In the genomic region with DNA sequence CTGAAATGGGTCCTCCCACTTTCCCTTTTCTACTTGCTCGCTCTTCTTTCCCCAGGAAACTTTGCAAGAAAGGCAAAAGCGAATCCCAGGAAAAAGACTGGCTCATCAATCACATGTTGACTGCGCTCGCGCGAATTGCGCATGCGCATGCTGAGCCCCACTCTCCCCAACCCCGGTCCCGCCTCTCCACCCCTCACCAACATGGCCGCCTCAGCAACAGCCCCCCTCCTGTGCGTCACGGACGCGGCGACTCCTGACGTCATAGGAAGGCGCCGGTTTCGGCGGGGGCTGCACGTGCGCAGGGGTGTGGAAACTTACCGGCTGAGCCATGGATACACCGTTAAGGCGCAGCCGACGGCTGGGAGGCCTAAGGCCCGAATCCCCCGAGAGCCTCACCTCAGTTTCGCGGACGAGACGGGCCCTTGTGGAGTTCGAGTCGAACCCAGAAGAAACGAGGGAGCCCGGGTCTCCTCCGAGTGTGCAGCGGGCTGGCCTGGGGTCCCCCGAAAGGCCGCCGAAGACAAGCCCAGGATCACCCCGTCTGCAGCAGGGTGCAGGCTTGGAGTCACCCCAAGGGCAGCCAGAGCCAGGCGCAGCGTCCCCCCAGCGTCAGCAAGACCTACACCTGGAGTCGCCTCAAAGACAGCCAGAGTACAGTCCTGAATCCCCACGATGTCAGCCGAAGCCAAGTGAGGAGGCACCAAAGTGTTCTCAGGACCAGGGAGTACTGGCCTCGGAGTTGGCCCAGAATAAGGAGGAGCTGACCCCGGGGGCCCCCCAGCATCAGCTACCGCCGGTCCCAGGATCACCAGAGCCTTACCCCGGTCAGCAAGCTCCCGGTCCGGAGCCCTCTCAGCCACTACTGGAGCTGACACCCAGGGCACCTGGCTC, we compare ENCODE assay signal across 8 cellular contexts. TPM values are rescaled to one million over a fixed set of nuclear protein-coding genes. Genes with fewer than 3 reads are reported as not detected.
DNase-seq lines count a peak whose midpoint lies in the region; ATAC-seq and TF ChIP-seq lines count a peak whose summit lies in the region.

A gene with protein sequence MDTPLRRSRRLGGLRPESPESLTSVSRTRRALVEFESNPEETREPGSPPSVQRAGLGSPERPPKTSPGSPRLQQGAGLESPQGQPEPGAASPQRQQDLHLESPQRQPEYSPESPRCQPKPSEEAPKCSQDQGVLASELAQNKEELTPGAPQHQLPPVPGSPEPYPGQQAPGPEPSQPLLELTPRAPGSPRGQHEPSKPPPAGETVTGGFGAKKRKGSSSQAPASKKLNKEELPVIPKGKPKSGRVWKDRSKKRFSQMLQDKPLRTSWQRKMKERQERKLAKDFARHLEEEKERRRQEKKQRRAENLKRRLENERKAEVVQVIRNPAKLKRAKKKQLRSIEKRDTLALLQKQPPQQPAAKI (plus strand): TSS at position 317 of the 891 bp plus-strand sequence. CDS start 12 bp downstream, at position 329.

- ATAC-seq in GM19438 (IDR thresholded peaks at IDR 0.05; ENCODE audit: low read depth, unreplicated experiment) (peak; percentile 79), lower lobe of right lung (peak; percentile 97 to 98)

- no peaks in the 10 kb centered on the region for H3K36me3 ChIP-seq in CD4-positive, alpha-beta memory T cell (ENCODE audit: insufficient read depth, low read length)
- no peaks in the 10 kb centered on the region for H3K36me3 ChIP-seq in lower lobe of right lung

- H3K4me1 Mint-ChIP-seq in CD4-positive, alpha-beta memory T cell = peaks cover 31 to 53% (median 43%) of the 10 kb centered on the region in 4 donors

- H3K9me3 Mint-ChIP-seq in CD4-positive, alpha-beta memory T cell = peaks cover 0 to 3% (median 0%) of the 10 kb centered on the region in 8 donors

- H3K27ac ChIP-seq in CD4-positive, alpha-beta memory T cell (ENCODE audit: low read depth, low read length) = peak within 1 kb of the TSS; percentile 68
- peak within 1 kb of the TSS; percentile 85 for H3K27ac ChIP-seq in lower lobe of right lung

- peak within 1 kb of the TSS; percentile 69 to 87 for H3K4me3 ChIP-seq in CD4-positive, alpha-beta memory T cell (ENCODE audit: low read length in 2 of 2)
- peak within 1 kb of the TSS; percentile 98 for H3K4me3 ChIP-seq in lower lobe of right lung

- H3K9me3 ChIP-seq in CD4-positive, alpha-beta memory T cell (ENCODE audit: control insufficient read depth in 1 of 2, low read length in 2 of 2) = no peaks in the 10 kb centered on the region
- H3K9me3 ChIP-seq in lower lobe of right lung = no peaks in the 10 kb centered on the region

- DNase-seq in CD4-positive, alpha-beta memory T cell = peak; percentile 97 to 100 (median 98)
- peak; percentile 91 for DNase-seq in HK-2 (ENCODE audit: unreplicated experiment)
- peak; percentile 83 for DNase-seq in NK-92 (lab: John Stamatoyannopoulos, UW; ENCODE audit: unreplicated experiment)
- peak; percentile 100 for DNase-seq in activated CD8-positive, alpha-beta memory T cell treated with anti-CD3 and anti-CD28 coated beads for 24 hours
- DNase-seq in effector CD4-positive, alpha-beta T cell = peak; percentile 97
- DNase-seq in lower lobe of right lung = peak; percentile 96
- peak; percentile 94 to 99 (median 96) for DNase-seq in stimulated activated CD4-positive, alpha-beta T cell treated with anti-CD3 and anti-CD28 coated beads, TNF-alpha, amount 100 ng/mL, for 1 hour (ENCODE audit: low read depth in 3 of 3, low spot score in 1 of 3)

- no peaks in the 10 kb centered on the region for H3K27me3 Mint-ChIP-seq in CD4-positive, alpha-beta memory T cell

- intact Hi-C loops in CD4-positive, alpha-beta memory T cell (cut with micrococcal nuclease) = loop anchor here (1.0 kb wide), 2 partner anchors 64 to 319 kb away; a partner anchor contains a TSS
- intact Hi-C loops in lower lobe of right lung (cut with DNase I) = no loop called here

- CTCF ChIA-PET in CD4-positive, alpha-beta memory T cell (lab: Charles Lee; ENCODE audit: partially characterized antibody) = interaction anchor here (0.7 to 2.0 kb wide), 6 partner anchors 10 to 345 kb away, joined by 3 to 10 read pairs (median 4); no protein-coding TSS in a partner anchor

- H3K4me1 ChIP-seq in CD4-positive, alpha-beta memory T cell (ENCODE audit: insufficient read depth, low read length) = peaks cover 38% of the 10 kb centered on the region
- peaks cover 36% of the 10 kb centered on the region for H3K4me1 ChIP-seq in lower lobe of right lung

- H3K36me3 Mint-ChIP-seq in CD4-positive, alpha-beta memory T cell = peaks cover 4 to 16% of the 10 kb centered on the region in 2 donors

- TF ChIP-seq CTCF in lower lobe of right lung (IDR thresholded peaks at IDR 0.05) = no peak

- POLR2A ChIA-PET in CD4-positive, alpha-beta memory T cell (lab: Charles Lee; ENCODE audit: partially characterized antibody) = interaction anchor here (0.5 to 1.3 kb wide), 6 partner anchors 19 to 200 kb away, joined by 3 to 5 read pairs (median 4); no protein-coding TSS in a partner anchor

- peak within 1 kb of the TSS; percentile 89 to 99 (median 96) for H3K4me3 Mint-ChIP-seq in CD4-positive, alpha-beta memory T cell

- no peaks in the 10 kb centered on the region for H3K27me3 ChIP-seq in CD4-positive, alpha-beta memory T cell (ENCODE audit: insufficient read depth, low read length)
- H3K27me3 ChIP-seq in lower lobe of right lung (ENCODE audit: low read depth) = no peaks in the 10 kb centered on the region

- peak within 1 kb of the TSS; percentile 93 to 99 (median 97) for H3K27ac Mint-ChIP-seq in CD4-positive, alpha-beta memory T cell

RNA-seq across cellular contexts. Expression of the gene that starts here (rescaled TPM):
- 1 to 10 TPM; 7.5 to 9.6 TPM for total RNA-seq in CD4-positive, alpha-beta memory T cell
- polyA plus RNA-seq in CD4-positive, alpha-beta memory T cell = 10 to 100 TPM; 12.5 to 17.2 TPM
- 12.6 TPM for total RNA-seq in lower lobe of right lung

Comparison
In these comparisons a context has a peak if more than half of its experiments do, and no peak if none do; other contexts are left out.
1. Peak in every context shown above with its lines: DNase-seq, ATAC-seq, H3K4me3 ChIP-seq and H3K27ac ChIP-seq.